8 cellular contexts compared by ENCODE assay signal in genomic region chr18:10455726-10456453, GRCh38. TPM values are rescaled to one million over a fixed set of nuclear protein-coding genes. Genes with fewer than 3 reads are reported as not detected.
A peak's percentile ranks its signal among the peaks of the same experiment; 100 is the strongest.
DNase-seq lines count a peak whose midpoint lies in the region; ATAC-seq and TF ChIP-seq lines count a peak whose summit lies in the region.

No MANE protein-coding gene starts in this region.

- no peak for TF ChIP-seq POLR2A in GM18505 (IDR thresholded peaks at IDR 0.05; ENCODE audit: borderline replicate concordance, extremely low read depth, insufficient read depth, insufficient read length)

- no peak for DNase-seq in activated T-cell treated with anti-CD3 and anti-CD28 coated beads, Interleukin-2, amount 50 U/mL, for 72 hours
- DNase-seq in activated T-cell treated with anti-CD3 and anti-CD28 coated beads for 4 hours, result no peak
- DNase-seq in caudate nucleus (lab: John Stamatoyannopoulos, UW), result no peak
- no peak for DNase-seq in AG08396 (ENCODE audit: low spot score)
- no peak for DNase-seq in NCI-H526 treated with DMSO at 0.1 percent for 48 hours (lab: John Stamatoyannopoulos, UW)

- H3K4me1 ChIP-seq in mucosa of rectum (ENCODE audit: control insufficient read depth in 2 of 2, insufficient read depth in 2 of 2, low read length in 2 of 2) (peaks cover 0 to 4% of the 10 kb centered on the region in 2 donors), urinary bladder (ENCODE audit: insufficient read depth) (peaks cover 3% of the 10 kb centered on the region)

- no peaks in the 10 kb centered on the region for H3K9me3 ChIP-seq in mucosa of rectum (ENCODE audit: control insufficient read depth in 2 of 2, low read length in 2 of 2)

- no peaks in the 10 kb centered on the region for H3K36me3 Mint-ChIP-seq in activated T-cell treated with anti-CD3 and anti-CD28 coated beads, Interleukin-2, amount 50 U/mL, for 72 hours (ENCODE audit: insufficient read depth in 2 of 2)

- peak overlapping the region; percentile 58 to 72 for H3K4me3 Mint-ChIP-seq in activated T-cell treated with anti-CD3 and anti-CD28 coated beads, Interleukin-2, amount 50 U/mL, for 72 hours

- peak overlapping the region; percentile 60 to 71 for H3K9ac ChIP-seq in mucosa of rectum (ENCODE audit: low read depth in 1 of 2, low read length in 2 of 2)

- ATAC-seq in activated T-cell treated with anti-CD3 and anti-CD28 coated beads, Interleukin-2, amount 50 U/mL, for 72 hours (replicated peaks in 1 of 2), result no peak
- ATAC-seq in GM18505 (IDR thresholded peaks at IDR 0.05; ENCODE audit: unreplicated experiment), result no peak

- H3K27me3 Mint-ChIP-seq in activated T-cell treated with anti-CD3 and anti-CD28 coated beads, Interleukin-2, amount 50 U/mL, for 72 hours (ENCODE audit: low read depth), result peaks cover 55% of the 10 kb centered on the region

- peaks cover 0 to 8% of the 10 kb centered on the region in 2 donors for H3K27me3 ChIP-seq in mucosa of rectum (ENCODE audit: control insufficient read depth in 2 of 2, insufficient read depth in 2 of 2, low read length in 2 of 2)

- WGBS in urinary bladder, result 19% methylated on average over 16 of the region's 16 CpGs

- H3K9me3 Mint-ChIP-seq in activated T-cell treated with anti-CD3 and anti-CD28 coated beads, Interleukin-2, amount 50 U/mL, for 72 hours, result no peaks in the 10 kb centered on the region

- H3K27ac ChIP-seq in caudate nucleus (ENCODE audit: low read depth, low read length), result peak overlapping the region; percentile 53
- H3K27ac ChIP-seq in mucosa of rectum (ENCODE audit: low read depth in 2 of 2, low read length in 2 of 2), result peak overlapping the region; percentile 35 to 59
- peak overlapping the region; percentile 49 for H3K27ac ChIP-seq in urinary bladder (ENCODE audit: low read depth)

- H3K27ac Mint-ChIP-seq in activated T-cell treated with anti-CD3 and anti-CD28 coated beads, Interleukin-2, amount 50 U/mL, for 72 hours, result no peak overlapping the region

- peak overlapping the region; percentile 53 to 75 for H3K4me3 ChIP-seq in mucosa of rectum (ENCODE audit: low read length in 2 of 2)
- H3K4me3 ChIP-seq in urinary bladder (ENCODE audit: low read depth, low read length), result peak overlapping the region; percentile 88

- H3K36me3 ChIP-seq in mucosa of rectum (ENCODE audit: control insufficient read depth in 2 of 2, insufficient read depth in 2 of 2, low read length in 2 of 2), result no peaks in the 10 kb centered on the region
- no peaks in the 10 kb centered on the region for H3K36me3 ChIP-seq in urinary bladder (ENCODE audit: insufficient read depth)

- peaks cover 6% of the 10 kb centered on the region for H3K4me1 Mint-ChIP-seq in activated T-cell treated with anti-CD3 and anti-CD28 coated beads, Interleukin-2, amount 50 U/mL, for 72 hours (ENCODE audit: low read depth)

RNA-seq across cellular contexts. Expression of gene APCDD1, which starts 1.5 kb away (rescaled TPM):
- not detected for total RNA-seq in activated T-cell treated with anti-CD3 and anti-CD28 coated beads, Interleukin-2, amount 50 U/mL, for 72 hours
- total RNA-seq in urinary bladder, result 70.8 TPM
- polyA plus RNA-seq in urinary bladder, result 200 TPM

Comparison
In these comparisons a context has a peak if more than half of its experiments do, and no peak if none do; other contexts are left out.
1. RNA of gene APCDD1, which starts 1.5 kb away (total RNA-seq): 70.8 TPM in urinary bladder (single experiment); not detected in activated T-cell treated with anti-CD3 and anti-CD28 coated beads, Interleukin-2, amount 50 U/mL, for 72 hours; every median in the first group is over 10 times any median in the second.
2. Peak in every context shown above with its lines, with median percentiles within 50 percentile points of each other: H3K27ac ChIP-seq.